In the genomic region with DNA sequence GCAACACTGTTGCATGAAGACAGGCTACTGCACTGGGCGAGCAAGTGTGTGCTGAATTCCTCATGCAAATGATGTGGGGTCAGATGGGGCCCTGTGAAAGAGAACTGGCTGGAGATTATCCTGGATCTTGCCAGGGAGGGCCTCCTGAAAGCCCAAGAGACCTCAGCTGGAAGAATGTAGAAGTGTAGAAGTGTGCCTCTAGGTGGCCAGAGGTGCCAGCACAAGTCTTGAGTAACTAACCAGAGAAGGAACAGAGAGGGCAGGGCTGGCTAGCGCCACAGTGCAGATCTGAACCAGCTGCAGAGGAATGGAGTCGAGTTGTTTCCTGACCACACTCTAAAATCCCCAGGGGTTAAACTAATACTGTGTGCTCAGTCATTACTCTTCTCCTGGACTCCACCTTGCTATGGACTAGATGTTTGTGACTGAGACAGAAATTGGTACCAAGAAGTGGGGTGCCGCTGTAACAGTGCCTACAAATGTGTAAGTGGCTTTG, we compare ENCODE assay signal across 10 cellular contexts.
A peak's percentile ranks its signal among the peaks of the same experiment; 100 is the strongest.
DNase-seq lines count a peak whose midpoint lies in the region; ATAC-seq, FAIRE-seq and TF ChIP-seq lines count a peak whose summit lies in the region.
"Had no signal": no experiment of that assay in that cellular context is flagged by ENCODE, and none has a peak within 500 bp of the region (broad histone marks: within the 10 kb centered on the region; RNA-seq: fewer than 3 reads in every experiment).

No MANE protein-coding gene starts in this region.

- peak; percentile 32 to 36; a peak in 3 of 4 replicates for TF ChIP-seq RAD21 in H1 (IDR thresholded peaks at IDR 0.05 in 1 of 2, conservative IDR thresholded peaks at IDR 0.05 in 1 of 2; ENCODE audit: low read depth in 2 of 2, low read length in 2 of 2)

- no peaks in the 10 kb centered on the region for H3K36me3 Mint-ChIP-seq in MCF 10A (ENCODE audit: insufficient read depth, unreplicated experiment)

- H2BK15ac ChIP-seq in H1 (ENCODE audit: low read length), result no peak overlapping the region

- no peak overlapping the region for H2BK5ac ChIP-seq in H1 (ENCODE audit: low read depth, low read length)

- FAIRE-seq in H1 (lab: Jason Lieb, UNC), result no peak

- no peaks in the 10 kb centered on the region for H3K9me3 ChIP-seq in H1 (ENCODE audit: insufficient read depth in 2 of 2, low read depth in 1 of 2, low read length in 1 of 2)
- H3K9me3 ChIP-seq: neutrophil had no signal

- CTCF ChIA-PET in H1 (lab: Charles Lee; ENCODE audit: partially characterized antibody), result interaction anchor here (1.1 to 3.2 kb wide), 7 partner anchors 9 to 128 kb away, joined by 3 to 10 read pairs (median 6); no protein-coding TSS in a partner anchor
- CTCF ChIA-PET in MCF 10A (lab: Yijun Ruan, JAX), result interaction anchor here (0.6 kb wide), 1 partner anchor 9 kb away, joined by 3 read pairs; no protein-coding TSS in a partner anchor

- H2AFZ ChIP-seq in H1 (ENCODE audit: low read length), result no peak overlapping the region

- TF ChIP-seq POLR2A in H1 (IDR thresholded peaks at IDR 0.05; ENCODE audit: control extremely low read depth in 1 of 2, low read depth in 2 of 2, low read length in 2 of 2), result no peak

- no peak overlapping the region for H2BK12ac ChIP-seq in H1 (ENCODE audit: low read depth, low read length)

- H3K9me3 Mint-ChIP-seq in MCF 10A (ENCODE audit: unreplicated experiment), result no peaks in the 10 kb centered on the region

- no TSS peak for BruUV-seq in MCF 10A (replicated peaks; lab: Mats Ljungman, UMichigan)

- H3K23me2 ChIP-seq in H1 (ENCODE audit: low read depth, low read length), result no peaks in the 10 kb centered on the region

- no peak overlapping the region for H4K91ac ChIP-seq in H1 (replicated peaks; ENCODE audit: insufficient read length, low read length)

- no peak overlapping the region for H2BK120ac ChIP-seq in H1 (replicated peaks; ENCODE audit: low read depth, low read length)

- no peak overlapping the region for H3K9ac ChIP-seq in H1 (replicated peaks in 1 of 4; ENCODE audit: extremely low read depth in 1 of 4, low read depth in 3 of 4, low read length in 3 of 4)
- H3K9ac ChIP-seq: KMS-11 had no signal

- no peak overlapping the region for H3K27ac ChIP-seq in H1 (ENCODE audit: low read depth, low read length)
- H3K27ac ChIP-seq: KMS-11 had no signal

- no peaks in the 10 kb centered on the region for H3K79me1 ChIP-seq in H1 (ENCODE audit: low read depth, low read length)

- DNase-seq in H1 (ENCODE audit: low read depth in 1 of 2, low spot score in 2 of 2) (no peak), MCF 10A (ENCODE audit: unreplicated experiment) (no peak), cortex of kidney (lab: John Stamatoyannopoulos, UW) (no peak), amniotic stem cell (lab: John Stamatoyannopoulos, UW) (no peak), HPDE6-E6E7 (ENCODE audit: extremely low spot score) (no peak)

- no peaks in the 10 kb centered on the region for H3K4me1 Mint-ChIP-seq in MCF 10A (ENCODE audit: insufficient read depth, unreplicated experiment)

- TF ChIP-seq EP300 in H1 (IDR thresholded peaks at IDR 0.05; ENCODE audit: borderline replicate concordance in 1 of 2, low read depth in 2 of 2, low read length in 2 of 2), result no peak

- no peak overlapping the region for H3K56ac ChIP-seq in H1 (replicated peaks; ENCODE audit: insufficient read length, low read depth, low read length)

- H4K20me1 ChIP-seq in H1 (replicated peaks in 1 of 2; ENCODE audit: control insufficient read depth in 1 of 2, insufficient read depth in 2 of 2, low read length in 2 of 2), result no peaks in the 10 kb centered on the region

- 88% methylated on average over 4 of the region's 4 CpGs; no CpG with 5 or more reads in 1 of the 2 experiments for WGBS in H1 (ENCODE audit: extremely low coverage in 1 of 2, insufficient coverage in 1 of 2, insufficient read length in 1 of 2, insufficient replicate concordance in 2 of 2, low coverage in 1 of 2, low lambda C conversion rate in 2 of 2, missing lambda C conversion rate in 1 of 2), 2 experiments

- H4K8ac ChIP-seq in H1 (ENCODE audit: extremely low read depth, insufficient read depth, low read length), result no peak overlapping the region

- no peak overlapping the region for H3K14ac ChIP-seq in H1 (ENCODE audit: insufficient read length)

- H3K27ac Mint-ChIP-seq in MCF 10A (ENCODE audit: low read depth, unreplicated experiment), result no peak overlapping the region

- no peak overlapping the region for H3K4me3 ChIP-seq in H1 (ENCODE audit: extremely low read depth in 1 of 4, insufficient read depth in 2 of 4, low read depth in 3 of 4, low read length in 4 of 4)

- no peak overlapping the region for H4K5ac ChIP-seq in H1 (ENCODE audit: insufficient read length, low read depth, low read length)

- no peak overlapping the region for H3K4ac ChIP-seq in H1 (replicated peaks; ENCODE audit: insufficient read length, low read depth, low read length)

- no peak overlapping the region for H3K4me3 Mint-ChIP-seq in MCF 10A (ENCODE audit: unreplicated experiment)

- H3K36me3 ChIP-seq in H1 (ENCODE audit: control insufficient read depth in 2 of 4, insufficient read depth in 4 of 4, low read length in 3 of 4), result no peaks in the 10 kb centered on the region
- H3K36me3 ChIP-seq: neutrophil had no signal

- H3K27me3 Mint-ChIP-seq in MCF 10A (ENCODE audit: insufficient read depth, unreplicated experiment), result peaks cover 13% of the 10 kb centered on the region

- no peaks in the 10 kb centered on the region for H3K27me3 ChIP-seq in H1 (replicated peaks in 1 of 4; ENCODE audit: control insufficient read depth in 3 of 4, extremely low read depth in 1 of 4, insufficient read depth in 3 of 4, low read length in 3 of 4)
- H3K27me3 ChIP-seq: neutrophil had no signal

- H3K4me1 ChIP-seq in H1 (replicated peaks in 1 of 4; ENCODE audit: control insufficient read depth in 3 of 4, insufficient read depth in 4 of 4, low read length in 3 of 4), result no peaks in the 10 kb centered on the region

- POLR2A ChIA-PET in H1 (lab: Charles Lee; ENCODE audit: partially characterized antibody) (no interaction called here), MCF 10A (lab: Yijun Ruan, JAX) (no interaction called here)

- no peak overlapping the region for H3K4me2 ChIP-seq in H1 (ENCODE audit: insufficient read depth in 1 of 2, low read depth in 2 of 2, low read length in 2 of 2)
- H3K4me2 ChIP-seq: KMS-11 had no signal

- no peak overlapping the region for H3K18ac ChIP-seq in H1 (ENCODE audit: extremely low read depth, low read length)

- intact Hi-C loops in MCF 10A (cut with micrococcal nuclease), result no loop called here

- H2BK20ac ChIP-seq in H1 (ENCODE audit: low read length), result no peak overlapping the region

- H3K79me2 ChIP-seq in H1 (ENCODE audit: control insufficient read depth in 1 of 2, insufficient read depth in 2 of 2, low read length in 2 of 2), result no peaks in the 10 kb centered on the region

- H2AK5ac ChIP-seq in H1 (ENCODE audit: low read depth, low read length), result no peak overlapping the region

- ATAC-seq in GM18861 (IDR thresholded peaks at IDR 0.05; ENCODE audit: unreplicated experiment) (peak; percentile 85), GM21576 (IDR thresholded peaks at IDR 0.05; ENCODE audit: unreplicated experiment) (peak; percentile 93), HG03280 (IDR thresholded peaks at IDR 0.05; ENCODE audit: unreplicated experiment) (peak; percentile 85)

- TF ChIP-seq CTCF in H1 (IDR thresholded peaks at IDR 0.05; ENCODE audit: control extremely low read depth in 1 of 3, insufficient read depth in 1 of 3, low read depth in 1 of 3, low read length in 3 of 3) (peak in 2 of 3 experiments; percentile 30 to 42; a peak in 3 of 4 replicates), MCF 10A (IDR thresholded peaks at IDR 0.05; ENCODE audit: unreplicated experiment) (no peak)

- H3K23ac ChIP-seq in H1 (ENCODE audit: insufficient read length), result no peak overlapping the region

TF ChIP-seq in H1, 55 proteins besides CTCF, POLR2A, EP300 and RAD21 (continues in another document):
- TF ChIP-seq FOSL1 (IDR thresholded peaks at IDR 0.05; ENCODE audit: insufficient read depth, low read depth, low read length), result no peak
- TF ChIP-seq SIN3A (conservative IDR thresholded peaks at IDR 0.05 in 1 of 2, IDR thresholded peaks at IDR 0.05 in 1 of 2; ENCODE audit: low read depth in 1 of 2, low read length in 2 of 2), result no peak
- TF ChIP-seq NANOG (IDR thresholded peaks at IDR 0.05; ENCODE audit: insufficient read depth, low read depth, low read length, poor library complexity, severe bottlenecking), result no peak
- no peak for TF ChIP-seq TCF12 (IDR thresholded peaks at IDR 0.05; ENCODE audit: low read depth, low read length)
- no peak for TF ChIP-seq BACH1 (IDR thresholded peaks at IDR 0.05; ENCODE audit: low read length)
- TF ChIP-seq, protein P1, sequence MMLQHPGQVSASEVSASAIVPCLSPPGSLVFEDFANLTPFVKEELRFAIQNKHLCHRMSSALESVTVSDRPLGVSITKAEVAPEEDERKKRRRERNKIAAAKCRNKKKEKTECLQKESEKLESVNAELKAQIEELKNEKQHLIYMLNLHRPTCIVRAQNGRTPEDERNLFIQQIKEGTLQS (IDR thresholded peaks at IDR 0.05; ENCODE audit: insufficient read depth, low read depth, low read length), result no peak
- no peak for TF ChIP-seq SIX5 (IDR thresholded peaks at IDR 0.05; ENCODE audit: low read depth, low read length)
- no peak for TF ChIP-seq GTF2F1 (IDR thresholded peaks at IDR 0.05; ENCODE audit: borderline replicate concordance, low read depth, low read length)
- TF ChIP-seq, protein P2, sequence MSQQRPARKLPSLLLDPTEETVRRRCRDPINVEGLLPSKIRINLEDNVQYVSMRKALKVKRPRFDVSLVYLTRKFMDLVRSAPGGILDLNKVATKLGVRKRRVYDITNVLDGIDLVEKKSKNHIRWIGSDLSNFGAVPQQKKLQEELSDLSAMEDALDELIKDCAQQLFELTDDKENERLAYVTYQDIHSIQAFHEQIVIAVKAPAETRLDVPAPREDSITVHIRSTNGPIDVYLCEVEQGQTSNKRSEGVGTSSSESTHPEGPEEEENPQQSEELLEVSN (IDR thresholded peaks at IDR 0.05), result no peak
- TF ChIP-seq CHD2 (IDR thresholded peaks at IDR 0.05; ENCODE audit: low read length), result no peak
- TF ChIP-seq KDM4A (IDR thresholded peaks at IDR 0.05; ENCODE audit: low read depth, low read length, severe bottlenecking), result no peak
- no peak for TF ChIP-seq SAP30 (IDR thresholded peaks at IDR 0.05; ENCODE audit: insufficient read depth, insufficient replicate concordance, low read length)
- no peak for TF ChIP-seq JUND (IDR thresholded peaks at IDR 0.05; ENCODE audit: low read length)
- no peak for TF ChIP-seq EZH2 (IDR thresholded peaks at IDR 0.05; ENCODE audit: low read depth, low read length, severe bottlenecking)
